17 cellular contexts compared by ENCODE assay signal in the genomic region with DNA sequence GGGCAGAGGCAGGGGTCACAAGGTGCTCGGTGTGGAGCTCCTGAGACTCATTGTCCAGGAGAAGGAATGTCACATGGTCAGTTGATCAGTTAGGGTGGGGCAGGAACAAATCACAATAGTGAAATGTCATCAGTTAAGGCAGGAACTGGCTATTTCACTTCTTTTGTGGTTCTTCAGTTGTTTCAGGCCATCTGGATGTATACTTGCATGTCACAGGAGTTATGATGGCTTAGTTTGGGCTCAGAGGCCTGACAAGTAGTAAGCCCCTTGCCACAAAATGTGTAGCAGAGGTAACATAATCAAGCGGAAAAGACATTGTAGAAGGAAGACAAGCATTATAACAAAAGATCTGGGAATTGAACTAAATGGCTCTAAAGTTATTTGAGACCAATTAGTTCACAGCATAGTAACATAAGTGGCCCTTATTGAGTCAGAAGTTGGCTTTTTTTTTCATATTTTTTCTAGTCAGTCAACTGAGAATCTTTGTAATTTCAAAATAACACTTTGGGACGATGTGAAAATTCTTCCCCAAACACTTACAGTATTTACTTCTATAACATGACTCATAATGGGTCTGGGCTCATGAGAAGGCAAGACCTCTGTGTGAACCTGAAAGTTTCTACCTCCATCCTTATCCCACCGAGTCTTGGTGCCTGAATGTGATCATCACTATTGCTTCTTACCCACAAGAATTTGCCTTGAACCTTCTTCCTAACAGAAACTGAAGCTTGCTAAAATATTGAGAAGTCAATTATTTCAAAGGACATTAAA.
"Had no signal": no experiment of that assay in that cellular context is flagged by ENCODE, and none has a peak within 500 bp of the region (broad histone marks: within the 10 kb centered on the region; RNA-seq: fewer than 3 reads in every experiment).

No MANE protein-coding gene starts in this region.

- H3K27me3 ChIP-seq: neutrophil, right lobe of liver, stomach had no signal

- H3K27ac ChIP-seq: neutrophil, psoas muscle, right lobe of liver, stomach had no signal

- H3K4me3 ChIP-seq: lung, psoas muscle, right lobe of liver, stomach had no signal

- H3K4me1 ChIP-seq: right lobe of liver had no signal

- H3K27ac Mint-ChIP-seq: naive B cell; stimulated activated memory B cell treated with anti-CD40 and anti-IgM and Interleukin-4, amounts not matched to agents 10 μg/mL and 1 μg/mL and 100 μg/mL, for 72 hours; type B pancreatic cell had no signal

- DNase-seq: effector memory CD4-positive, alpha-beta T cell; glutamatergic neuron; islet precursor cell; mesendoderm; naive B cell; psoas muscle; retina; right lobe of liver; stimulated activated CD4-positive, alpha-beta T cell treated with anti-CD3 and anti-CD28 coated beads, Interleukin-4, amount 100 ng/mL, for 1 hour; stimulated activated CD8-positive, alpha-beta memory T cell treated with anti-CD3 and anti-CD28 coated beads, Interleukin-4, amount 100 ng/mL, for 48 hours; stomach had no signal

- H3K36me3 ChIP-seq: neutrophil, right lobe of liver, stomach had no signal

- H3K9me3 ChIP-seq: neutrophil, psoas muscle, right lobe of liver had no signal

- H3K4me1 Mint-ChIP-seq: naive B cell; stimulated activated memory B cell treated with anti-CD40 and anti-IgM and Interleukin-4, amounts not matched to agents 10 μg/mL and 1 μg/mL and 100 μg/mL, for 72 hours had no signal

- H3K36me3 Mint-ChIP-seq: naive B cell; stimulated activated memory B cell treated with anti-CD40 and anti-IgM and Interleukin-4, amounts not matched to agents 10 μg/mL and 1 μg/mL and 100 μg/mL, for 72 hours; type B pancreatic cell had no signal

- H3K27me3 Mint-ChIP-seq: naive B cell; stimulated activated memory B cell treated with anti-CD40 and anti-IgM and Interleukin-4, amounts not matched to agents 10 μg/mL and 1 μg/mL and 100 μg/mL, for 72 hours; type B pancreatic cell had no signal

- H3K4me3 Mint-ChIP-seq: naive B cell; stimulated activated memory B cell treated with anti-CD40 and anti-IgM and Interleukin-4, amounts not matched to agents 10 μg/mL and 1 μg/mL and 100 μg/mL, for 72 hours; type B pancreatic cell had no signal

- ATAC-seq: esophagus mucosa; left lobe of liver; psoas muscle; right lobe of liver; stimulated activated memory B cell treated with anti-CD40 and anti-IgM and Interleukin-4, amounts not matched to agents 10 μg/mL and 1 μg/mL and 100 μg/mL, for 72 hours had no signal
